23 cellular contexts compared by ENCODE assay signal in genomic region chr2:223524066-223524465, GRCh38.
"Had no signal": no experiment of that assay in that cellular context is flagged by ENCODE, and none has a peak within 500 bp of the region (broad histone marks: within the 10 kb centered on the region; RNA-seq: fewer than 3 reads in every experiment).

No MANE protein-coding gene starts in this region.

- H3K4me1 Mint-ChIP-seq: endodermal cell, immature natural killer cell, mesothelial cell of epicardium had no signal

- H2AFZ ChIP-seq: hepatocyte had no signal

- H3K27me3 ChIP-seq: colonic mucosa, esophagus squamous epithelium, gastroesophageal sphincter, heart left ventricle, hepatocyte, left lung had no signal

- ATAC-seq: effector memory CD8-positive, alpha-beta T cell; gastroesophageal sphincter; left cardiac atrium; left lung; left ventricle myocardium superior; lower lobe of right lung; mucosa of descending colon had no signal

- H3K4me2 ChIP-seq: hepatocyte had no signal

- H3K36me3 ChIP-seq: colonic mucosa, esophagus squamous epithelium, gastroesophageal sphincter, heart left ventricle, left lung, lower lobe of right lung had no signal

- H3K4me3 ChIP-seq: colonic mucosa, esophagus squamous epithelium, gastroesophageal sphincter, heart left ventricle, hepatocyte, left lung, lower lobe of right lung, mucosa of descending colon had no signal

- DNase-seq: colonic mucosa; cortex of kidney; effector CD8-positive, alpha-beta T cell; effector memory CD8-positive, alpha-beta T cell; endodermal cell; erythroblast; esophagus squamous epithelium; heart left ventricle; hypothalamus; immature natural killer cell; islet precursor cell; left cardiac atrium; left lung; left ventricle myocardium superior; lower lobe of right lung; mucosa of descending colon had no signal

- H3K9me3 Mint-ChIP-seq: dendritic cell treated with granulocyte-macrophage colony-stimulating factor and Interleukin-4, amounts not matched to agents 40 ng/mL and 50 ng/mL, for 4 days; effector memory CD8-positive, alpha-beta T cell; endodermal cell; mesothelial cell of epicardium had no signal

- FAIRE-seq: endometrium, frontal cortex had no signal

- H3K4me1 ChIP-seq: colonic mucosa, left lung, lower lobe of right lung had no signal

- H3K27ac ChIP-seq: colonic mucosa, epithelial cell of prostate, esophagus squamous epithelium, gastroesophageal sphincter, heart left ventricle, hepatocyte, left lung, lower lobe of right lung had no signal

- H3K27ac Mint-ChIP-seq: dendritic cell treated with granulocyte-macrophage colony-stimulating factor and Interleukin-4, amounts not matched to agents 40 ng/mL and 50 ng/mL, for 4 days; effector memory CD8-positive, alpha-beta T cell; endodermal cell; immature natural killer cell; mesothelial cell of epicardium had no signal

- H3K79me2 ChIP-seq: hepatocyte had no signal

- H3K4me3 Mint-ChIP-seq: dendritic cell treated with granulocyte-macrophage colony-stimulating factor and Interleukin-4, amounts not matched to agents 40 ng/mL and 50 ng/mL, for 4 days; effector memory CD8-positive, alpha-beta T cell; endodermal cell; immature natural killer cell; mesothelial cell of epicardium had no signal

- H3K27me3 Mint-ChIP-seq: dendritic cell treated with granulocyte-macrophage colony-stimulating factor and Interleukin-4, amounts not matched to agents 40 ng/mL and 50 ng/mL, for 4 days; effector memory CD8-positive, alpha-beta T cell had no signal

- H3K36me3 Mint-ChIP-seq: immature natural killer cell, mesothelial cell of epicardium had no signal

- H3K9me3 ChIP-seq: colonic mucosa, esophagus squamous epithelium, gastroesophageal sphincter, heart left ventricle, left lung, lower lobe of right lung, mucosa of descending colon had no signal
